ENCODE assay signal across 18 cellular contexts in the genomic region with DNA sequence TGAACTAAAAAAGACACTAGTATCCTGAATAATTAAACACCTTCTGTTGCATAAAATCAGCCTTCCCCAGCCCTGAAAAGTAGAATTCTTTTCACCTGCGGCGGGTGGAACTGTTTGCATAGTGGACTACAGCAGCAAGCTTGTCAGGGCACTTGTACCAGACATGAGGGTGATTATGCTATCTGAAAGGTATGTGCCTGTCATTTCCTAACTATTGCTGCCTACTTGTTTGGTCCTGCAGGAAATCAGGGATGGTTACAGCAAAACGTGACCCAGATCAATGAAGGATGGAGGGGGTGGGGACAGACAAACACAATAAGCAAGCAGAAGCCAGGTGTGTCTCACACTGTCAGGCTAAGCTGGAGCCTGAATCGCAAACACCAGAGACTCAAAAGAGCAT.
DNase-seq lines count a peak whose midpoint lies in the region; ATAC-seq, FAIRE-seq and TF ChIP-seq lines count a peak whose summit lies in the region.
"Had no signal": no experiment of that assay in that cellular context is flagged by ENCODE, and none has a peak within 500 bp of the region (broad histone marks: within the 10 kb centered on the region; RNA-seq: fewer than 3 reads in every experiment).

No MANE protein-coding gene starts in this region.

- H3K27ac Mint-ChIP-seq in endodermal cell = no peak overlapping the region

- DNase-seq in DMS153 (lab: John Stamatoyannopoulos, UW) (peak; percentile 94), NCI-H146 (lab: John Stamatoyannopoulos, UW) (peak; percentile 93), RWPE2 (ENCODE audit: low spot score) (peak; percentile 65), mucosa of gallbladder (ENCODE audit: low spot score) (peak; percentile 75), NCI-H526 treated with DMSO at 0.1 percent for 48 hours (lab: John Stamatoyannopoulos, UW) (no peak), endodermal cell (no peak), H54 (ENCODE audit: insufficient read length, low spot score) (no peak)
- DNase-seq: activated CD4-positive, alpha-beta T cell treated with anti-CD3 and anti-CD28 coated beads for 48 hours; activated CD8-positive, alpha-beta memory T cell treated with anti-CD3 and anti-CD28 coated beads, Interleukin-2, amount 50 U/mL, for 48 hours; activated gamma-delta T cell; esophagus squamous epithelium; NCI-H226; retina had no signal

- no peak for TF ChIP-seq CTCF in RWPE2 (IDR thresholded peaks at IDR 0.05; ENCODE audit: poor library complexity, severe bottlenecking)
- no peak for TF ChIP-seq CTCF in endodermal cell (conservative IDR thresholded peaks at IDR 0.05)

- H3K4me3 Mint-ChIP-seq in endodermal cell = no peak overlapping the region

- TF ChIP-seq POLR2A in H54 (IDR thresholded peaks at IDR 0.05; ENCODE audit: low read depth, low read length) = no peak

- no peak overlapping the region for H3K4me3 ChIP-seq in RWPE2 (ENCODE audit: severe bottlenecking)
- H3K4me3 ChIP-seq in endodermal cell (ENCODE audit: low read length) = no peak overlapping the region
- H3K4me3 ChIP-seq: esophagus squamous epithelium had no signal

- FAIRE-seq in H54 (lab: Jason Lieb, UNC) = no peak

- H3K9me3 ChIP-seq in RWPE2 (ENCODE audit: severe bottlenecking) (no peaks in the 10 kb centered on the region), endodermal cell (ENCODE audit: control insufficient read depth, low read length) (peaks cover 13% of the 10 kb centered on the region)
- H3K9me3 ChIP-seq: esophagus squamous epithelium, neutrophil had no signal

- 88 to 96% methylated on average over 4 of the region's 4 CpGs for WGBS in endodermal cell (ENCODE audit: insufficient coverage in 1 of 2, insufficient read length in 1 of 2), 2 experiments

- H3K36me3 ChIP-seq in RWPE2 (ENCODE audit: low read depth) (peaks cover 5% of the 10 kb centered on the region), endodermal cell (ENCODE audit: control insufficient read depth, insufficient read depth, low read length) (no peaks in the 10 kb centered on the region)
- H3K36me3 ChIP-seq: esophagus squamous epithelium, neutrophil had no signal

- H3K4me1 Mint-ChIP-seq in endodermal cell = no peaks in the 10 kb centered on the region

- H3K27me3 ChIP-seq in RWPE2 (ENCODE audit: insufficient read depth, poor library complexity, severe bottlenecking) (no peaks in the 10 kb centered on the region), endodermal cell (ENCODE audit: control insufficient read depth, insufficient read depth, low read length, poor library complexity, severe bottlenecking) (no peaks in the 10 kb centered on the region)
- H3K27me3 ChIP-seq: esophagus squamous epithelium, neutrophil had no signal

- H3K9me3 Mint-ChIP-seq in endodermal cell = peaks cover 33% of the 10 kb centered on the region

- peak overlapping the region; percentile 92 for H3K27ac ChIP-seq in RWPE2 (ENCODE audit: poor library complexity, severe bottlenecking)
- no peak overlapping the region for H3K27ac ChIP-seq in endodermal cell (ENCODE audit: low read depth, low read length)
- H3K27ac ChIP-seq: KMS-11, neutrophil had no signal

- H3K27me3 Mint-ChIP-seq in endodermal cell (ENCODE audit: insufficient read depth) = peaks cover 8% of the 10 kb centered on the region

- H3K4me1 ChIP-seq in RWPE2 (ENCODE audit: insufficient read depth, poor library complexity, severe bottlenecking) (peaks cover 24% of the 10 kb centered on the region), endodermal cell (ENCODE audit: control insufficient read depth, insufficient read depth, low read length) (no peaks in the 10 kb centered on the region)

- H3K36me3 Mint-ChIP-seq in endodermal cell (ENCODE audit: low read depth) = peaks cover 3% of the 10 kb centered on the region

- H3K9ac ChIP-seq in endodermal cell (ENCODE audit: extremely low read depth, low read length, poor library complexity, severe bottlenecking) = no peak overlapping the region
- H3K9ac ChIP-seq: KMS-11 had no signal

- ATAC-seq in RWPE2 (ENCODE audit: low read depth) (peak; percentile 99), GM21737 (IDR thresholded peaks at IDR 0.05; ENCODE audit: unreplicated experiment) (no peak)
- ATAC-seq: left lobe of liver, Right ventricle myocardium inferior had no signal

Comparison
In these comparisons a context has a peak if more than half of its experiments do, and no peak if none do; other contexts are left out.
1. DNase-seq: peak in DMS153 (single experiment), NCI-H146 (single experiment), RWPE2 (single experiment) and mucosa of gallbladder (single experiment); none in NCI-H526 treated with DMSO at 0.1 percent for 48 hours (single experiment), endodermal cell (single experiment) and H54 (single experiment).